In genomic region chr6:142940487-142940886, GRCh38 we compare ENCODE assay signal across 13 cellular contexts. TPM values are rescaled to one million over a fixed set of nuclear protein-coding genes. Genes with fewer than 3 reads are reported as not detected.
A peak's percentile ranks its signal among the peaks of the same experiment; 100 is the strongest.
DNase-seq lines count a peak whose midpoint lies in the region; ATAC-seq, FAIRE-seq and TF ChIP-seq lines count a peak whose summit lies in the region.
"Had no signal": no experiment of that assay in that cellular context is flagged by ENCODE, and none has a peak within 500 bp of the region (broad histone marks: within the 10 kb centered on the region; RNA-seq: fewer than 3 reads in every experiment).

No MANE protein-coding gene starts in this region.

- BruUV-seq in IMR-90 (replicated peaks; lab: Mats Ljungman, UMichigan): no TSS peak

- peaks cover 11% of the 10 kb centered on the region for H4K20me1 ChIP-seq in IMR-90 (ENCODE audit: insufficient read depth, low read length)
- H4K20me1 ChIP-seq in keratinocyte (ENCODE audit: control insufficient read depth, extremely low read depth, insufficient read depth, low read length): no peaks in the 10 kb centered on the region

- no peak overlapping the region for H3K56ac ChIP-seq in IMR-90 (ENCODE audit: extremely low read depth, insufficient read depth, low read length)

- ATAC-seq in IMR-90 (ENCODE audit: low read depth) (no peak), HG03280 (IDR thresholded peaks at IDR 0.05; ENCODE audit: unreplicated experiment) (no peak), right lobe of liver (no peak)
- no peak for ATAC-seq in activated naive CD8-positive, alpha-beta T cell treated with anti-CD3 and anti-CD28 coated beads, Interleukin-2, amount 10 ng/mL, durations not matched to agents 7 days and 5 days (ENCODE audit: low read depth)
- ATAC-seq: gastroesophageal sphincter had no signal

- no peak overlapping the region for H3K4me3 ChIP-seq in IMR-90 (ENCODE audit: insufficient read depth, low read depth, low read length)
- H3K4me3 ChIP-seq in keratinocyte (ENCODE audit: control insufficient read depth in 2 of 3, extremely low read depth in 1 of 3, insufficient read depth in 2 of 3, low read depth in 1 of 3, low read length in 3 of 3): no peak overlapping the region
- no peak overlapping the region for H3K4me3 ChIP-seq in right lobe of liver
- H3K4me3 ChIP-seq: gastroesophageal sphincter, tibial artery had no signal

- FAIRE-seq in keratinocyte (lab: Jason Lieb, UNC): peak; percentile 13

- peak overlapping the region; percentile 74; the same call in 1 of the 2 replicates for H3K23ac ChIP-seq in IMR-90 (ENCODE audit: low read depth, low read length)

- H3K36me3 ChIP-seq in IMR-90 (ENCODE audit: control insufficient read depth, insufficient read depth, low read length) (no peaks in the 10 kb centered on the region), keratinocyte (ENCODE audit: control insufficient read depth in 2 of 2, extremely low read depth in 1 of 2, insufficient read depth in 2 of 2, low read length in 2 of 2) (no peaks in the 10 kb centered on the region), right lobe of liver (no peaks in the 10 kb centered on the region)
- H3K36me3 ChIP-seq: gastroesophageal sphincter, tibial artery had no signal

- POLR2A ChIA-PET in IMR-90 (lab: Charles Lee; ENCODE audit: unreplicated experiment): no interaction called here
- POLR2A ChIA-PET in activated naive CD8-positive, alpha-beta T cell treated with anti-CD3 and anti-CD28 coated beads, Interleukin-2, amount 10 ng/mL, durations not matched to agents 7 days and 5 days (lab: Charles Lee): interaction anchor here (5.2 kb wide), 1 partner anchor 13 kb away, joined by 46 read pairs; no protein-coding TSS in a partner anchor

- TF ChIP-seq POLR2A in IMR-90 (IDR thresholded peaks at IDR 0.05; ENCODE audit: low read depth, low read length) (no peak), right lobe of liver (IDR thresholded peaks at IDR 0.05) (no peak)

- H3K79me2 ChIP-seq in keratinocyte (ENCODE audit: control insufficient read depth, insufficient read depth, low read length): peaks cover 80% of the 10 kb centered on the region

- H3K27me3 Mint-ChIP-seq in activated naive CD8-positive, alpha-beta T cell treated with anti-CD3 and anti-CD28 coated beads, Interleukin-2, amount 10 ng/mL, durations not matched to agents 7 days and 5 days: no peaks in the 10 kb centered on the region

- H3K9ac ChIP-seq in IMR-90 (ENCODE audit: low read depth, low read length): no peak overlapping the region
- no peak overlapping the region for H3K9ac ChIP-seq in keratinocyte (ENCODE audit: control insufficient read depth, extremely low read depth, insufficient read depth, low read length)

- H2BK5ac ChIP-seq in IMR-90 (ENCODE audit: low read depth, low read length, poor library complexity, severe bottlenecking): peak overlapping the region; percentile 42

- TF ChIP-seq CTCF in IMR-90 (conservative IDR thresholded peaks at IDR 0.05; ENCODE audit: low read depth, low read length) (no peak), keratinocyte (optimal IDR thresholded peaks at IDR 0.05 in 1 of 3, IDR thresholded peaks at IDR 0.05 in 1 of 3, conservative IDR thresholded peaks at IDR 0.05 in 1 of 3; ENCODE audit: extremely low read depth in 1 of 3, insufficient read depth in 2 of 3, low read length in 3 of 3) (no peak), right lobe of liver (IDR thresholded peaks at IDR 0.05) (no peak)

- H3K4me3 Mint-ChIP-seq in activated naive CD8-positive, alpha-beta T cell treated with anti-CD3 and anti-CD28 coated beads, Interleukin-2, amount 10 ng/mL, durations not matched to agents 7 days and 5 days: peak overlapping the region; percentile 100

- H4K8ac ChIP-seq in IMR-90 (ENCODE audit: low read depth in 2 of 2, low read length in 2 of 2): peak overlapping the region in 1 of 2 experiments; percentile 52; a peak in 2 of 4 replicates

- no peak overlapping the region for H4K91ac ChIP-seq in IMR-90 (ENCODE audit: insufficient read depth, low read depth, low read length)

- H3K9me3 ChIP-seq in IMR-90 (ENCODE audit: control insufficient read depth, insufficient read depth, low read length): no peaks in the 10 kb centered on the region
- no peaks in the 10 kb centered on the region for H3K9me3 ChIP-seq in keratinocyte (ENCODE audit: control insufficient read depth, low read depth, low read length)
- H3K9me3 ChIP-seq in right lobe of liver: no peaks in the 10 kb centered on the region
- H3K9me3 ChIP-seq: gastroesophageal sphincter, tibial artery had no signal

- H3K27ac ChIP-seq in IMR-90 (ENCODE audit: insufficient read depth, low read length) (no peak overlapping the region), keratinocyte (ENCODE audit: control insufficient read depth, insufficient read depth, low read length) (no peak overlapping the region), right lobe of liver (no peak overlapping the region)
- H3K27ac ChIP-seq: gastroesophageal sphincter, VCaP had no signal

- H2AFZ ChIP-seq in IMR-90 (replicated peaks; ENCODE audit: low read length, poor library complexity) (no peak overlapping the region), keratinocyte (ENCODE audit: control insufficient read depth, low read length) (no peak overlapping the region)

- dilution Hi-C loops in IMR-90 (cut with HindIII; ENCODE audit: low sequenced_read_pairs, unreplicated experiment) (no loop called here), keratinocyte (cut with MboI; ENCODE audit: extremely low pct_ligation_motif_present, low sequenced_read_pairs) (no loop called here)

- peak overlapping the region; percentile 34; the same call in 1 of the 2 replicates for H3K4ac ChIP-seq in IMR-90 (ENCODE audit: low read depth, low read length)

- DNase-seq in Daoy (ENCODE audit: low read depth) (peak; percentile 38), IMR-90 (peak; percentile 73), keratinocyte (ENCODE audit: low read depth, low spot score) (no peak), GM19238 (ENCODE audit: insufficient read length, low spot score) (no peak), right lobe of liver (no peak)
- DNase-seq in activated naive CD8-positive, alpha-beta T cell treated with anti-CD3 and anti-CD28 coated beads, Interleukin-2, amount 10 ng/mL, durations not matched to agents 7 days and 5 days: no peak
- DNase-seq: activated gamma-delta T cell treated with Interleukin-2 at 50 U/mL for 16 hours, NCI-H1105 treated with DMSO at 0.1 percent for 48 hours, SHP77, tibial artery had no signal

- peaks cover 56% of the 10 kb centered on the region for H3K4me1 Mint-ChIP-seq in activated naive CD8-positive, alpha-beta T cell treated with anti-CD3 and anti-CD28 coated beads, Interleukin-2, amount 10 ng/mL, durations not matched to agents 7 days and 5 days

- peaks cover 6% of the 10 kb centered on the region for H3K36me3 Mint-ChIP-seq in activated naive CD8-positive, alpha-beta T cell treated with anti-CD3 and anti-CD28 coated beads, Interleukin-2, amount 10 ng/mL, durations not matched to agents 7 days and 5 days

- H3K18ac ChIP-seq in IMR-90 (ENCODE audit: low read depth, low read length): peak overlapping the region; percentile 81; the same call in 1 of the 2 replicates

- TF ChIP-seq RAD21 in IMR-90 (IDR thresholded peaks at IDR 0.05; ENCODE audit: low read length): no peak

- in situ Hi-C loops in IMR-90 (cut with MboI; ENCODE audit: low sequenced_read_pairs): no loop called here

- no CpG with 5 or more reads among the region's 3 CpGs for WGBS in IMR-90 (ENCODE audit: extremely low coverage in 2 of 2, insufficient read length in 1 of 2), 2 experiments
- 57% methylated on average over 2 of the region's 3 CpGs for WGBS in right lobe of liver (ENCODE audit: insufficient coverage, low coverage, low lambda C conversion rate, missing lambda C conversion rate)

- H3K79me1 ChIP-seq in IMR-90 (ENCODE audit: low read depth in 1 of 2, low read length in 2 of 2): peaks cover 7 to 49% of the 10 kb centered on the region in 2 experiments; a peak in 3 of 4 replicates

- 0 out of 2 replicates have a peak overlapping the region, but pooled peaks have one; percentile 27 for H3K14ac ChIP-seq in IMR-90 (replicated peaks; ENCODE audit: low read depth, low read length)

- H3K9me1 ChIP-seq in IMR-90 (ENCODE audit: insufficient read depth, low read length): peaks cover 9% of the 10 kb centered on the region
- H3K9me1 ChIP-seq in keratinocyte (ENCODE audit: control insufficient read depth, extremely low read depth, insufficient read depth, low read length): no peaks in the 10 kb centered on the region

- no peaks in the 10 kb centered on the region for H3K9me3 Mint-ChIP-seq in activated naive CD8-positive, alpha-beta T cell treated with anti-CD3 and anti-CD28 coated beads, Interleukin-2, amount 10 ng/mL, durations not matched to agents 7 days and 5 days

- H2AK9ac ChIP-seq in IMR-90 (replicated peaks; ENCODE audit: low read depth, low read length, poor library complexity): peak overlapping the region; percentile 37

- H3K27me3 ChIP-seq in IMR-90 (ENCODE audit: control insufficient read depth, insufficient read depth, low read length): no peaks in the 10 kb centered on the region
- H3K27me3 ChIP-seq in keratinocyte (ENCODE audit: control insufficient read depth, extremely low read depth, insufficient read depth, low read length): no peaks in the 10 kb centered on the region
- H3K27me3 ChIP-seq in right lobe of liver: no peaks in the 10 kb centered on the region
- H3K27me3 ChIP-seq: gastroesophageal sphincter, tibial artery had no signal

- H4K5ac ChIP-seq in IMR-90 (ENCODE audit: low read depth, low read length): peak overlapping the region; percentile 79; the same call in 1 of the 2 replicates

- peak overlapping the region; percentile 13; the same call in 1 of the 3 replicates for H2BK15ac ChIP-seq in IMR-90 (ENCODE audit: low read depth, low read length)

- peak overlapping the region; percentile 89; the same call in 1 of the 2 replicates for H2AK5ac ChIP-seq in IMR-90 (ENCODE audit: low read depth, low read length)

- CTCF ChIA-PET in IMR-90 (lab: Yijun Ruan, JAX): no interaction called here

- peak overlapping the region; percentile 54 for H2BK20ac ChIP-seq in IMR-90 (ENCODE audit: low read depth, low read length)

- peaks cover 8% of the 10 kb centered on the region for H3K4me1 ChIP-seq in IMR-90 (ENCODE audit: control insufficient read depth, insufficient read depth, low read length)
- peaks cover 30% of the 10 kb centered on the region for H3K4me1 ChIP-seq in keratinocyte (ENCODE audit: control insufficient read depth, extremely low read depth, insufficient read depth, low read length)
- H3K4me1 ChIP-seq in right lobe of liver: peaks cover 0 to 30% (median 6%) of the 10 kb centered on the region in 4 donors

- H3K4me2 ChIP-seq in IMR-90 (ENCODE audit: low read depth, low read length) (peak overlapping the region; percentile 82; the same call in 1 of the 2 replicates), keratinocyte (ENCODE audit: control insufficient read depth, extremely low read depth, insufficient read depth, low read depth, low read length) (no peak overlapping the region)

- peak overlapping the region; percentile 64 for H3K27ac Mint-ChIP-seq in activated naive CD8-positive, alpha-beta T cell treated with anti-CD3 and anti-CD28 coated beads, Interleukin-2, amount 10 ng/mL, durations not matched to agents 7 days and 5 days

- H2BK120ac ChIP-seq in IMR-90 (ENCODE audit: low read depth, low read length): peak overlapping the region; percentile 17; the same call in 1 of the 2 replicates

- intact Hi-C loops in IMR-90 (cut with micrococcal nuclease) (loop anchor here (5.0 kb wide), 1 partner anchor 108 kb away; no protein-coding TSS in a partner anchor), right lobe of liver (cut with DNase I) (no loop called here)

RNA-seq across cellular contexts. Expression of gene HIVEP2, which starts 4.5 kb away (rescaled TPM):
- total RNA-seq in Daoy (2014; rRNA removed; shearing (Covaris generic)): 7.2 and 8.2 TPM in 2 replicates
- total RNA-seq in IMR-90 (2012; rRNA removed): 11.1 and 11.3 TPM in 2 replicates
- 4.2 and 4.3 TPM in 2 replicates for polyA plus RNA-seq in IMR-90 (2012; rRNA removed)
- 1.4 and 1.5 TPM in 2 replicates for polyA plus RNA-seq in IMR-90 (2012; cell fraction: cytosol; rRNA removed)
- 2.9 and 6.6 TPM in 2 replicates for polyA plus RNA-seq in IMR-90 (2012; cell fraction: nucleus; rRNA removed; ENCODE audit: low replicate concordance)
- 10 to 100 TPM; 45.8 to 49.7 TPM for total RNA-seq in activated naive CD8-positive, alpha-beta T cell treated with anti-CD3 and anti-CD28 coated beads, Interleukin-2, amount 10 ng/mL, durations not matched to agents 7 days and 5 days
- polyA plus RNA-seq in keratinocyte: 5.9 to 8.9 TPM (median 6.5 TPM) in 3 replicates
- 9.0 TPM for polyA plus RNA-seq in keratinocyte (2011; ENCODE audit: low read depth)
- 3.9 and 4.8 TPM in 2 replicates for polyA plus RNA-seq in keratinocyte (2011; cell fraction: cytosol; rRNA removed)
- 17.0 and 18.4 TPM in 2 replicates for polyA plus RNA-seq in keratinocyte (2011; cell fraction: nucleus; rRNA removed)
- 8.4 and 8.7 TPM in 2 replicates for polyA plus RNA-seq in keratinocyte (2012; ENCODE audit: low replicate concordance)
- polyA minus RNA-seq in keratinocyte: 15.0 to 21.8 TPM (median 15.5 TPM) in 3 replicates
- 4.2 TPM for polyA minus RNA-seq in keratinocyte (2011; cell fraction: cytosol; rRNA and poly(A)+ RNA removed)
- 13.5 and 26.3 TPM in 2 replicates for polyA minus RNA-seq in keratinocyte (2011; cell fraction: nucleus; rRNA and poly(A)+ RNA removed)
- total RNA-seq in right lobe of liver: 1 to 10 TPM; 3.0 to 8.9 (median 5.1) TPM

Comparison
In these comparisons a context has a peak if more than half of its experiments do, and no peak if none do; other contexts are left out.
1. DNase-seq: peak in Daoy (single experiment) and IMR-90 (single experiment); none in activated naive CD8-positive, alpha-beta T cell treated with anti-CD3 and anti-CD28 coated beads, Interleukin-2, amount 10 ng/mL, durations not matched to agents 7 days and 5 days (single experiment), keratinocyte (single experiment), GM19238 (single experiment) and right lobe of liver (0 of 3).